ENCODE assay signal across 13 cellular contexts in the genomic region with DNA sequence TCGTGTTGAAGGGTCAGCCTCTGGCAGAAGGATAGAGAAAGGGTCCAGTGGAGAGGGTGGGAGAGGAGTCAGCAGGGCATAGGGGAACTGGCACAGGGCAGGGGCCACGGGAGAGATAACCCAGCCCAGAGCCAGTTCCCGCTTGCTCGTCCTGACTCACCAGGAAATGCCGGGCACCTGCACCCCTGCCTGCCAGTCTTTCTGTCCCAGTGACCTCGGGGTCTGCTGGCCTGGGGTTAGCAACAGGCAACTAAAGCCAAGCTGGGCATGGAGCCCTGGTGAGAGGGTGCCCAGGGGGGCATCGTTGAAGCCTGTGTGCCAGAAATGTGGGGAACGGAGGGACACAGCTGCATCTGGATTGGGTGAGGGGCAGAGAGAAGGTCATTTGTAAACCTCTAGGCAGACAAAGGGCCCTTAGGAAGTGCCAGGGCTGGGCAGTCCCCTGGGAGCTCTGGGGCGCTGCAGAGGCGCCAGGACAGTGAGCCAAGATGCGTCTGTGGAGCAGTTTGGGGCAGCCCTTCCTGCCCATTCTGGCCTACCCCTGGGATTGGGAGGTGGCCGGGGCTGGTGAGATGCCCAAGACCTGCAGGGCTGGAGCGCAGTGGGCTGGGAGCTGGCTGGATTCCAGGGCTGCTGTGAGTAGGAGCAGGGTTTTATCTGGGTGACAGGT. TPM values are rescaled to one million over a fixed set of nuclear protein-coding genes. Genes with fewer than 3 reads are reported as not detected.
DNase-seq lines count a peak whose midpoint lies in the region; ATAC-seq and TF ChIP-seq lines count a peak whose summit lies in the region.
"Had no signal": no experiment of that assay in that cellular context is flagged by ENCODE, and none has a peak within 500 bp of the region (broad histone marks: within the 10 kb centered on the region; RNA-seq: fewer than 3 reads in every experiment).

No MANE protein-coding gene starts in this region.

- no peak for TF ChIP-seq POLR2A in ovary (IDR thresholded peaks at IDR 0.05)

- ATAC-seq in natural killer cell: no peak

- peak overlapping the region; percentile 19 for H3K27ac ChIP-seq in C4-2B
- H3K27ac ChIP-seq in ovary: no peak overlapping the region

- H3K4me1 ChIP-seq in ovary (ENCODE audit: insufficient read depth): peaks cover 21% of the 10 kb centered on the region

- no peak overlapping the region for H3K4me3 ChIP-seq in epithelial cell of esophagus (ENCODE audit: low read length)
- no peak overlapping the region for H3K4me3 ChIP-seq in ovary

- H3K36me3 ChIP-seq in ovary: no peaks in the 10 kb centered on the region

- no peaks in the 10 kb centered on the region for H3K27me3 ChIP-seq in ovary

- intact Hi-C loops in ovary (cut with DNase I) (no loop called here), natural killer cell (cut with micrococcal nuclease) (no loop called here)

- TF ChIP-seq EP300 in ovary (IDR thresholded peaks at IDR 0.05): no peak

- no peak overlapping the region for H3K4me3 Mint-ChIP-seq in natural killer cell
- H3K4me3 Mint-ChIP-seq in activated CD4-positive, alpha-beta memory T cell treated with anti-CD3 and anti-CD28 coated beads, Interleukin-2, amount 10 ng/mL, durations not matched to agents 7 days and 5 days: no peak overlapping the region
- H3K4me3 Mint-ChIP-seq: CD4-positive, CD25-positive, alpha-beta regulatory T cell had no signal

- DNase-seq in M059J (ENCODE audit: low read depth) (peak; percentile 55), epithelial cell of esophagus (ENCODE audit: low read depth) (peak; percentile 53), ovary (peak in 3 of 5 donors; percentile 27 to 47 (median 47)), natural killer cell (no peak)
- DNase-seq in activated naive CD4-positive, alpha-beta T cell treated with Interleukin-2 at 50 U/mL for 16 hours: no peak
- no peak for DNase-seq in activated CD4-positive, alpha-beta memory T cell treated with anti-CD3 and anti-CD28 coated beads, Interleukin-2, amount 10 ng/mL, durations not matched to agents 7 days and 5 days
- no peak for DNase-seq in stimulated activated naive CD4-positive, alpha-beta T cell treated with Interleukin-2 at 50 U/mL for 16 hours (lab: John Stamatoyannopoulos, UW)
- DNase-seq: CD4-positive, CD25-positive, alpha-beta regulatory T cell; effector CD8-positive, alpha-beta T cell; KG1; NCI-H2107 had no signal

- POLR2A ChIA-PET in activated CD4-positive, alpha-beta memory T cell treated with anti-CD3 and anti-CD28 coated beads, Interleukin-2, amount 10 ng/mL, durations not matched to agents 7 days and 5 days (lab: Charles Lee): no interaction called here

- CTCF ChIA-PET in activated CD4-positive, alpha-beta memory T cell treated with anti-CD3 and anti-CD28 coated beads, Interleukin-2, amount 10 ng/mL, durations not matched to agents 7 days and 5 days (lab: Charles Lee): no interaction called here

- 83 to 85% (median 85%) methylated on average over 12 to 13 of the region's 13 CpGs for WGBS in ovary, 3 donors

- H3K36me3 Mint-ChIP-seq in natural killer cell: no peaks in the 10 kb centered on the region
- H3K36me3 Mint-ChIP-seq in activated CD4-positive, alpha-beta memory T cell treated with anti-CD3 and anti-CD28 coated beads, Interleukin-2, amount 10 ng/mL, durations not matched to agents 7 days and 5 days (ENCODE audit: low read depth): no peaks in the 10 kb centered on the region
- H3K36me3 Mint-ChIP-seq: CD4-positive, CD25-positive, alpha-beta regulatory T cell had no signal

- H3K9me3 ChIP-seq in ovary: no peaks in the 10 kb centered on the region

- TF ChIP-seq CTCF in C4-2B (conservative IDR thresholded peaks at IDR 0.05) (no peak), epithelial cell of esophagus (IDR thresholded peaks at IDR 0.05; ENCODE audit: insufficient read depth, low read depth, low read length, missing control alignments) (no peak), ovary (IDR thresholded peaks at IDR 0.05) (no peak), natural killer cell (IDR thresholded peaks at IDR 0.05) (no peak)

- H3K4me1 Mint-ChIP-seq in natural killer cell: peaks cover 0 to 6% of the 10 kb centered on the region in 2 donors
- peaks cover 2% of the 10 kb centered on the region for H3K4me1 Mint-ChIP-seq in activated CD4-positive, alpha-beta memory T cell treated with anti-CD3 and anti-CD28 coated beads, Interleukin-2, amount 10 ng/mL, durations not matched to agents 7 days and 5 days

- H3K27me3 Mint-ChIP-seq in natural killer cell (ENCODE audit: low read depth in 2 of 2): peaks cover 6 to 9% of the 10 kb centered on the region in 2 donors
- H3K27me3 Mint-ChIP-seq in activated CD4-positive, alpha-beta memory T cell treated with anti-CD3 and anti-CD28 coated beads, Interleukin-2, amount 10 ng/mL, durations not matched to agents 7 days and 5 days: peaks cover 6% of the 10 kb centered on the region

- no peak overlapping the region for H3K27ac Mint-ChIP-seq in natural killer cell
- H3K27ac Mint-ChIP-seq in activated CD4-positive, alpha-beta memory T cell treated with anti-CD3 and anti-CD28 coated beads, Interleukin-2, amount 10 ng/mL, durations not matched to agents 7 days and 5 days: no peak overlapping the region
- H3K27ac Mint-ChIP-seq: CD4-positive, CD25-positive, alpha-beta regulatory T cell had no signal

- H3K9me3 Mint-ChIP-seq in natural killer cell: no peaks in the 10 kb centered on the region
- H3K9me3 Mint-ChIP-seq in activated CD4-positive, alpha-beta memory T cell treated with anti-CD3 and anti-CD28 coated beads, Interleukin-2, amount 10 ng/mL, durations not matched to agents 7 days and 5 days: no peaks in the 10 kb centered on the region

RNA-seq across cellular contexts. Expression of a gene that starts 5.5 kb away (rescaled TPM):
- total RNA-seq in M059J (2014; rRNA removed; shearing (Covaris generic)): 89.3 and 135 TPM in 2 replicates
- total RNA-seq in ovary (100 to 1,000 TPM in 1 of 7 donors, 10 to 100 TPM in 4, 1 to 10 TPM in 2; 7.1 to 258 (median 28.1) TPM), natural killer cell (10 to 100 TPM; 14.2 to 89.8 (median 50.1) TPM)
- polyA plus RNA-seq in ovary: 10 to 100 TPM; 18.7 to 27.4 TPM
- under 1 TPM; 0.20 to 0.50 TPM for total RNA-seq in activated CD4-positive, alpha-beta memory T cell treated with anti-CD3 and anti-CD28 coated beads, Interleukin-2, amount 10 ng/mL, durations not matched to agents 7 days and 5 days
- polyA plus RNA-seq: CD4-positive, CD25-positive, alpha-beta regulatory T cell had no signal

RNA-seq across cellular contexts. Expression of a gene that starts 34.2 kb away (rescaled TPM):
- not detected in 2 replicates for total RNA-seq in M059J (2014; rRNA removed; shearing (Covaris generic))
- total RNA-seq in ovary (1 to 10 TPM in 3 of 7 donors, under 1 TPM in 2, not detected in 2; 0.33 to 1.2 (median 1.1) TPM), natural killer cell (not detected)
- polyA plus RNA-seq in ovary: under 1 TPM in 1 of 2 donors, not detected in 1; 0.62 TPM
- not detected for total RNA-seq in activated CD4-positive, alpha-beta memory T cell treated with anti-CD3 and anti-CD28 coated beads, Interleukin-2, amount 10 ng/mL, durations not matched to agents 7 days and 5 days
- total RNA-seq: CD4-positive, CD25-positive, alpha-beta regulatory T cell had no signal
- polyA plus RNA-seq: CD4-positive, CD25-positive, alpha-beta regulatory T cell had no signal

RNA-seq across cellular contexts. Expression of a gene that starts 44.8 kb away (rescaled TPM):
- not detected in 2 replicates for total RNA-seq in M059J (2014; rRNA removed; shearing (Covaris generic))
- total RNA-seq in ovary (under 1 TPM in 1 of 7 donors, not detected in 6; 0.47 TPM), natural killer cell (not detected)
- polyA plus RNA-seq in ovary: not detected
- not detected for total RNA-seq in activated CD4-positive, alpha-beta memory T cell treated with anti-CD3 and anti-CD28 coated beads, Interleukin-2, amount 10 ng/mL, durations not matched to agents 7 days and 5 days
- total RNA-seq: CD4-positive, CD25-positive, alpha-beta regulatory T cell; skeletal muscle tissue had no signal
- polyA plus RNA-seq: CD4-positive, CD25-positive, alpha-beta regulatory T cell had no signal

Comparison
In these comparisons a context has a peak if more than half of its experiments do, and no peak if none do; other contexts are left out.
1. DNase-seq: peak in M059J (single experiment), epithelial cell of esophagus (single experiment) and ovary (3 of 5); none in natural killer cell (single experiment), activated naive CD4-positive, alpha-beta T cell treated with Interleukin-2 at 50 U/mL for 16 hours (single experiment), activated CD4-positive, alpha-beta memory T cell treated with anti-CD3 and anti-CD28 coated beads, Interleukin-2, amount 10 ng/mL, durations not matched to agents 7 days and 5 days (single experiment) and stimulated activated naive CD4-positive, alpha-beta T cell treated with Interleukin-2 at 50 U/mL for 16 hours (single experiment).
2. RNA of a gene that starts 5.5 kb away (total RNA-seq): 89.3 to 135 TPM in M059J, 14.2 to 89.8 TPM in natural killer cell and 7.1 to 258 TPM in ovary; 0.20 to 0.50 TPM in activated CD4-positive, alpha-beta memory T cell treated with anti-CD3 and anti-CD28 coated beads, Interleukin-2, amount 10 ng/mL, durations not matched to agents 7 days and 5 days; every median in the first group is over 4 times any median in the second.